Comparison of ENCODE assay signal across 1 cellular context in the genomic region with DNA sequence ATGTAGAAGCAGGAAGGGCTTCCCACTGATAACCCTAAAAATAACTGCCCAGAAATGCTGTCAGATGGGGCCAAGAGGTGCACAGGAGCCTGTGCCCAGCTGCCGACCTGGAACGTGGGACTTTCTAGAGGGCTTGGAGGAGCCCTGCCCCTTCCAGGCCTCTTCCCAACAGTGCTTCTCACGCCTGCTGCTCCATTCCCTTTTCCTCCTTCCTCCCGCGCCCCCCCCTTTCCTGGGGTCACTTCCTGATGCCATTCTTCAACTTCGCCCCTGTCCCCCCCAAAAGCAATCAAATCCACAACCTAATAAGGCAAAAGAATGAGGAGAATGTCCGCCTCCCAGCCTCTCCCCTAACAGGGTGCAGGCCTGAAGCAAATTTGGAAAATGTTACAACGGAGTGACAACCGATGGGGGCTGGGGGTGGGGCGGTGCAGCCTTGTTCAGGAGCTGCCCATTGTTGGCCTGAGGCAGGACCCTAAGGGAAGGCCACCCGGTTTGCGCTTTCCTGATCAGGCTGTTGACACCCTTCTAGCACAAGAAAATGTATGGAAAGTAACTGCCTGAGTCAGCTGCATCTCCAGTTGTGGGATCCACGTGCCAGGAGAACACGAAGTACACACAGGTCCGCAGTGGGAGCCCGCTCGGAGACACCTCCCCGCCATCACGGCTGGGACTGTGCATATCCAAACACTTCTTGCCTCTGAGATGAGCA.
TF ChIP-seq lines count a peak whose summit lies in the region.

No MANE protein-coding gene starts in this region.

TF ChIP-seq in K562, 482 proteins besides CTCF, POLR2A, EP300 and RAD21:
- TF ChIP-seq ZNF77 (CRISPR knock-in tag; IDR thresholded peaks at IDR 0.05) (no peak), NFRKB (IDR thresholded peaks at IDR 0.05; ENCODE audit: low read depth) (no peak), ZKSCAN3 (CRISPR knock-in tag; IDR thresholded peaks at IDR 0.05) (no peak), SIN3B (IDR thresholded peaks at IDR 0.05; ENCODE audit: low read depth) (no peak), TAF9B (IDR thresholded peaks at IDR 0.05; ENCODE audit: partially characterized antibody) (no peak), ZNF133 (CRISPR knock-in tag; IDR thresholded peaks at IDR 0.05) (no peak), SMARCC2 (IDR thresholded peaks at IDR 0.05; ENCODE audit: low read depth) (no peak), THRAP3 (IDR thresholded peaks at IDR 0.05; ENCODE audit: borderline replicate concordance) (no peak), L3MBTL2 (IDR thresholded peaks at IDR 0.05) (peak; percentile 29; the same call in 1 of the 2 replicates)
- TF ChIP-seq, protein P1, sequence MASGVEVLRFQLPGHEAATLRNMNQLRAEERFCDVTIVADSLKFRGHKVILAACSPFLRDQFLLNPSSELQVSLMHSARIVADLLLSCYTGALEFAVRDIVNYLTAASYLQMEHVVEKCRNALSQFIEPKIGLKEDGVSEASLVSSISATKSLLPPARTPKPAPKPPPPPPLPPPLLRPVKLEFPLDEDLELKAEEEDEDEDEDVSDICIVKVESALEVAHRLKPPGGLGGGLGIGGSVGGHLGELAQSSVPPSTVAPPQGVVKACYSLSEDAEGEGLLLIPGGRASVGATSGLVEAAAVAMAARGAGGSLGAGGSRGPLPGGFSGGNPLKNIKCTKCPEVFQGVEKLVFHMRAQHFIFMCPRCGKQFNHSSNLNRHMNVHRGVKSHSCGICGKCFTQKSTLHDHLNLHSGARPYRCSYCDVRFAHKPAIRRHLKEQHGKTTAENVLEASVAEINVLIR (CRISPR knock-in tag; IDR thresholded peaks at IDR 0.05) = no peak
- TF ChIP-seq, protein P2, sequence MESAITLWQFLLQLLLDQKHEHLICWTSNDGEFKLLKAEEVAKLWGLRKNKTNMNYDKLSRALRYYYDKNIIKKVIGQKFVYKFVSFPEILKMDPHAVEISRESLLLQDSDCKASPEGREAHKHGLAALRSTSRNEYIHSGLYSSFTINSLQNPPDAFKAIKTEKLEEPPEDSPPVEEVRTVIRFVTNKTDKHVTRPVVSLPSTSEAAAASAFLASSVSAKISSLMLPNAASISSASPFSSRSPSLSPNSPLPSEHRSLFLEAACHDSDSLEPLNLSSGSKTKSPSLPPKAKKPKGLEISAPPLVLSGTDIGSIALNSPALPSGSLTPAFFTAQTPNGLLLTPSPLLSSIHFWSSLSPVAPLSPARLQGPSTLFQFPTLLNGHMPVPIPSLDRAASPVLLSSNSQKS (CRISPR knock-in tag; IDR thresholded peaks at IDR 0.05) = no peak
- TF ChIP-seq, protein P3, sequence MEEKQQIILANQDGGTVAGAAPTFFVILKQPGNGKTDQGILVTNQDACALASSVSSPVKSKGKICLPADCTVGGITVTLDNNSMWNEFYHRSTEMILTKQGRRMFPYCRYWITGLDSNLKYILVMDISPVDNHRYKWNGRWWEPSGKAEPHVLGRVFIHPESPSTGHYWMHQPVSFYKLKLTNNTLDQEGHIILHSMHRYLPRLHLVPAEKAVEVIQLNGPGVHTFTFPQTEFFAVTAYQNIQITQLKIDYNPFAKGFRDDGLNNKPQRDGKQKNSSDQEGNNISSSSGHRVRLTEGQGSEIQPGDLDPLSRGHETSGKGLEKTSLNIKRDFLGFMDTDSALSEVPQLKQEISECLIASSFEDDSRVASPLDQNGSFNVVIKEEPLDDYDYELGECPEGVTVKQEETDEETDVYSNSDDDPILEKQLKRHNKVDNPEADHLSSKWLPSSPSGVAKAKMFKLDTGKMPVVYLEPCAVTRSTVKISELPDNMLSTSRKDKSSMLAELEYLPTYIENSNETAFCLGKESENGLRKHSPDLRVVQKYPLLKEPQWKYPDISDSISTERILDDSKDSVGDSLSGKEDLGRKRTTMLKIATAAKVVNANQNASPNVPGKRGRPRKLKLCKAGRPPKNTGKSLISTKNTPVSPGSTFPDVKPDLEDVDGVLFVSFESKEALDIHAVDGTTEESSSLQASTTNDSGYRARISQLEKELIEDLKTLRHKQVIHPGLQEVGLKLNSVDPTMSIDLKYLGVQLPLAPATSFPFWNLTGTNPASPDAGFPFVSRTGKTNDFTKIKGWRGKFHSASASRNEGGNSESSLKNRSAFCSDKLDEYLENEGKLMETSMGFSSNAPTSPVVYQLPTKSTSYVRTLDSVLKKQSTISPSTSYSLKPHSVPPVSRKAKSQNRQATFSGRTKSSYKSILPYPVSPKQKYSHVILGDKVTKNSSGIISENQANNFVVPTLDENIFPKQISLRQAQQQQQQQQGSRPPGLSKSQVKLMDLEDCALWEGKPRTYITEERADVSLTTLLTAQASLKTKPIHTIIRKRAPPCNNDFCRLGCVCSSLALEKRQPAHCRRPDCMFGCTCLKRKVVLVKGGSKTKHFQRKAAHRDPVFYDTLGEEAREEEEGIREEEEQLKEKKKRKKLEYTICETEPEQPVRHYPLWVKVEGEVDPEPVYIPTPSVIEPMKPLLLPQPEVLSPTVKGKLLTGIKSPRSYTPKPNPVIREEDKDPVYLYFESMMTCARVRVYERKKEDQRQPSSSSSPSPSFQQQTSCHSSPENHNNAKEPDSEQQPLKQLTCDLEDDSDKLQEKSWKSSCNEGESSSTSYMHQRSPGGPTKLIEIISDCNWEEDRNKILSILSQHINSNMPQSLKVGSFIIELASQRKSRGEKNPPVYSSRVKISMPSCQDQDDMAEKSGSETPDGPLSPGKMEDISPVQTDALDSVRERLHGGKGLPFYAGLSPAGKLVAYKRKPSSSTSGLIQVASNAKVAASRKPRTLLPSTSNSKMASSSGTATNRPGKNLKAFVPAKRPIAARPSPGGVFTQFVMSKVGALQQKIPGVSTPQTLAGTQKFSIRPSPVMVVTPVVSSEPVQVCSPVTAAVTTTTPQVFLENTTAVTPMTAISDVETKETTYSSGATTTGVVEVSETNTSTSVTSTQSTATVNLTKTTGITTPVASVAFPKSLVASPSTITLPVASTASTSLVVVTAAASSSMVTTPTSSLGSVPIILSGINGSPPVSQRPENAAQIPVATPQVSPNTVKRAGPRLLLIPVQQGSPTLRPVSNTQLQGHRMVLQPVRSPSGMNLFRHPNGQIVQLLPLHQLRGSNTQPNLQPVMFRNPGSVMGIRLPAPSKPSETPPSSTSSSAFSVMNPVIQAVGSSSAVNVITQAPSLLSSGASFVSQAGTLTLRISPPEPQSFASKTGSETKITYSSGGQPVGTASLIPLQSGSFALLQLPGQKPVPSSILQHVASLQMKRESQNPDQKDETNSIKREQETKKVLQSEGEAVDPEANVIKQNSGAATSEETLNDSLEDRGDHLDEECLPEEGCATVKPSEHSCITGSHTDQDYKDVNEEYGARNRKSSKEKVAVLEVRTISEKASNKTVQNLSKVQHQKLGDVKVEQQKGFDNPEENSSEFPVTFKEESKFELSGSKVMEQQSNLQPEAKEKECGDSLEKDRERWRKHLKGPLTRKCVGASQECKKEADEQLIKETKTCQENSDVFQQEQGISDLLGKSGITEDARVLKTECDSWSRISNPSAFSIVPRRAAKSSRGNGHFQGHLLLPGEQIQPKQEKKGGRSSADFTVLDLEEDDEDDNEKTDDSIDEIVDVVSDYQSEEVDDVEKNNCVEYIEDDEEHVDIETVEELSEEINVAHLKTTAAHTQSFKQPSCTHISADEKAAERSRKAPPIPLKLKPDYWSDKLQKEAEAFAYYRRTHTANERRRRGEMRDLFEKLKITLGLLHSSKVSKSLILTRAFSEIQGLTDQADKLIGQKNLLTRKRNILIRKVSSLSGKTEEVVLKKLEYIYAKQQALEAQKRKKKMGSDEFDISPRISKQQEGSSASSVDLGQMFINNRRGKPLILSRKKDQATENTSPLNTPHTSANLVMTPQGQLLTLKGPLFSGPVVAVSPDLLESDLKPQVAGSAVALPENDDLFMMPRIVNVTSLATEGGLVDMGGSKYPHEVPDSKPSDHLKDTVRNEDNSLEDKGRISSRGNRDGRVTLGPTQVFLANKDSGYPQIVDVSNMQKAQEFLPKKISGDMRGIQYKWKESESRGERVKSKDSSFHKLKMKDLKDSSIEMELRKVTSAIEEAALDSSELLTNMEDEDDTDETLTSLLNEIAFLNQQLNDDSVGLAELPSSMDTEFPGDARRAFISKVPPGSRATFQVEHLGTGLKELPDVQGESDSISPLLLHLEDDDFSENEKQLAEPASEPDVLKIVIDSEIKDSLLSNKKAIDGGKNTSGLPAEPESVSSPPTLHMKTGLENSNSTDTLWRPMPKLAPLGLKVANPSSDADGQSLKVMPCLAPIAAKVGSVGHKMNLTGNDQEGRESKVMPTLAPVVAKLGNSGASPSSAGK (IDR thresholded peaks at IDR 0.05) = 0 out of 2 replicates have a peak, but pooled peaks have one; percentile 24
- TF ChIP-seq, protein P4, sequence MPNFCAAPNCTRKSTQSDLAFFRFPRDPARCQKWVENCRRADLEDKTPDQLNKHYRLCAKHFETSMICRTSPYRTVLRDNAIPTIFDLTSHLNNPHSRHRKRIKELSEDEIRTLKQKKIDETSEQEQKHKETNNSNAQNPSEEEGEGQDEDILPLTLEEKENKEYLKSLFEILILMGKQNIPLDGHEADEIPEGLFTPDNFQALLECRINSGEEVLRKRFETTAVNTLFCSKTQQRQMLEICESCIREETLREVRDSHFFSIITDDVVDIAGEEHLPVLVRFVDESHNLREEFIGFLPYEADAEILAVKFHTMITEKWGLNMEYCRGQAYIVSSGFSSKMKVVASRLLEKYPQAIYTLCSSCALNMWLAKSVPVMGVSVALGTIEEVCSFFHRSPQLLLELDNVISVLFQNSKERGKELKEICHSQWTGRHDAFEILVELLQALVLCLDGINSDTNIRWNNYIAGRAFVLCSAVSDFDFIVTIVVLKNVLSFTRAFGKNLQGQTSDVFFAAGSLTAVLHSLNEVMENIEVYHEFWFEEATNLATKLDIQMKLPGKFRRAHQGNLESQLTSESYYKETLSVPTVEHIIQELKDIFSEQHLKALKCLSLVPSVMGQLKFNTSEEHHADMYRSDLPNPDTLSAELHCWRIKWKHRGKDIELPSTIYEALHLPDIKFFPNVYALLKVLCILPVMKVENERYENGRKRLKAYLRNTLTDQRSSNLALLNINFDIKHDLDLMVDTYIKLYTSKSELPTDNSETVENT (CRISPR knock-in tag; IDR thresholded peaks at IDR 0.05) = no peak
- TF ChIP-seq, protein P5, sequence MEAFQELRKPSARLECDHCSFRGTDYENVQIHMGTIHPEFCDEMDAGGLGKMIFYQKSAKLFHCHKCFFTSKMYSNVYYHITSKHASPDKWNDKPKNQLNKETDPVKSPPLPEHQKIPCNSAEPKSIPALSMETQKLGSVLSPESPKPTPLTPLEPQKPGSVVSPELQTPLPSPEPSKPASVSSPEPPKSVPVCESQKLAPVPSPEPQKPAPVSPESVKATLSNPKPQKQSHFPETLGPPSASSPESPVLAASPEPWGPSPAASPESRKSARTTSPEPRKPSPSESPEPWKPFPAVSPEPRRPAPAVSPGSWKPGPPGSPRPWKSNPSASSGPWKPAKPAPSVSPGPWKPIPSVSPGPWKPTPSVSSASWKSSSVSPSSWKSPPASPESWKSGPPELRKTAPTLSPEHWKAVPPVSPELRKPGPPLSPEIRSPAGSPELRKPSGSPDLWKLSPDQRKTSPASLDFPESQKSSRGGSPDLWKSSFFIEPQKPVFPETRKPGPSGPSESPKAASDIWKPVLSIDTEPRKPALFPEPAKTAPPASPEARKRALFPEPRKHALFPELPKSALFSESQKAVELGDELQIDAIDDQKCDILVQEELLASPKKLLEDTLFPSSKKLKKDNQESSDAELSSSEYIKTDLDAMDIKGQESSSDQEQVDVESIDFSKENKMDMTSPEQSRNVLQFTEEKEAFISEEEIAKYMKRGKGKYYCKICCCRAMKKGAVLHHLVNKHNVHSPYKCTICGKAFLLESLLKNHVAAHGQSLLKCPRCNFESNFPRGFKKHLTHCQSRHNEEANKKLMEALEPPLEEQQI (IDR thresholded peaks at IDR 0.05) = no peak
